10 cellular contexts compared by ENCODE assay signal in genomic region chr5:79069488-79070001, GRCh38. TPM values are rescaled to one million over a fixed set of nuclear protein-coding genes. Genes with fewer than 3 reads are reported as not detected.
A peak's percentile ranks its signal among the peaks of the same experiment; 100 is the strongest.
DNase-seq lines count a peak whose midpoint lies in the region; ATAC-seq and TF ChIP-seq lines count a peak whose summit lies in the region.
"Had no signal": no experiment of that assay in that cellular context is flagged by ENCODE, and none has a peak within 500 bp of the region (broad histone marks: within the 10 kb centered on the region; RNA-seq: fewer than 3 reads in every experiment).

BHMT2 (plus strand) TSS chr5:79069767; CDS start chr5:79069783, 16 bp downstream.
DMGDH (minus strand) TSS chr5:79069674; CDS start chr5:79069620, 54 bp downstream.

- POLR2A ChIA-PET in activated CD8-positive, alpha-beta T cell treated with anti-CD3 and anti-CD28 coated beads for 36 hours (lab: Charles Lee), result no interaction called here
- POLR2A ChIA-PET in activated CD8-positive, alpha-beta T cell treated with anti-CD3 and anti-CD28 coated beads, Interleukin-2, amount 10 ng/mL, durations not matched to agents 7 days and 5 days (lab: Charles Lee), result no interaction called here

- H3K27ac ChIP-seq in esophagus (ENCODE audit: low read depth in 2 of 2, low read length in 1 of 2) (peak within 1 kb of the TSS; percentile 27 to 70), urinary bladder (ENCODE audit: low read depth) (no peak within 1 kb of the TSS)

- H3K4me3 Mint-ChIP-seq in activated CD8-positive, alpha-beta T cell treated with anti-CD3 and anti-CD28 coated beads for 36 hours, result no peak within 1 kb of the TSS
- H3K4me3 Mint-ChIP-seq in activated CD8-positive, alpha-beta T cell treated with anti-CD3 and anti-CD28 coated beads, Interleukin-2, amount 10 ng/mL, durations not matched to agents 7 days and 5 days, result no peak within 1 kb of the TSS

- peaks cover 0 to 3% of the 10 kb centered on the region in 2 donors for H3K9me3 ChIP-seq in esophagus (ENCODE audit: control insufficient read depth in 2 of 2, insufficient read depth in 1 of 2, low read depth in 1 of 2, low read length in 1 of 2)

- whole genome bisulfite sequencing in esophagus, 2 donors, result 7 to 8% methylated on average over 51 to 55 of the region's 55 CpGs
- WGBS in urinary bladder, result 6% methylated on average over 55 of the region's 55 CpGs

- no peak within 1 kb of the TSS for H3K27ac Mint-ChIP-seq in activated CD8-positive, alpha-beta T cell treated with anti-CD3 and anti-CD28 coated beads for 36 hours
- H3K27ac Mint-ChIP-seq in activated CD8-positive, alpha-beta T cell treated with anti-CD3 and anti-CD28 coated beads, Interleukin-2, amount 10 ng/mL, durations not matched to agents 7 days and 5 days, result no peak within 1 kb of the TSS

- no peak for TF ChIP-seq CTCF in activated CD8-positive, alpha-beta T cell treated with anti-CD3 and anti-CD28 coated beads for 36 hours (IDR thresholded peaks at IDR 0.05)

- no peaks in the 10 kb centered on the region for H3K27me3 ChIP-seq in esophagus (ENCODE audit: control insufficient read depth in 1 of 2, insufficient read depth in 2 of 2, low read length in 2 of 2)

- ATAC-seq in activated CD8-positive, alpha-beta T cell treated with anti-CD3 and anti-CD28 coated beads for 36 hours, result peak; percentile 66
- no peak for ATAC-seq in activated CD8-positive, alpha-beta T cell treated with anti-CD3 and anti-CD28 coated beads, Interleukin-2, amount 10 ng/mL, durations not matched to agents 7 days and 5 days
- ATAC-seq in HG02759 (IDR thresholded peaks at IDR 0.05; ENCODE audit: unreplicated experiment) (no peak), GM18858 (IDR thresholded peaks at IDR 0.05; ENCODE audit: unreplicated experiment) (no peak)

- DNase-seq in activated CD8-positive, alpha-beta T cell treated with anti-CD3 and anti-CD28 coated beads for 36 hours, result peak; percentile 18
- no peak for DNase-seq in activated CD8-positive, alpha-beta T cell treated with anti-CD3 and anti-CD28 coated beads, Interleukin-2, amount 10 ng/mL, durations not matched to agents 7 days and 5 days
- DNase-seq in midbrain (lab: John Stamatoyannopoulos, UW), result peak; percentile 2
- no peak for DNase-seq in activated CD4-positive, alpha-beta T cell treated with anti-CD3 and anti-CD28 coated beads, Interleukin-2, amount 50 U/mL, for 48 hours
- DNase-seq: activated CD8-positive, alpha-beta memory T cell treated with anti-CD3 and anti-CD28 coated beads, Interleukin-2, amount 50 U/mL, for 48 hours; stimulated activated CD4-positive, alpha-beta T cell treated with anti-CD3 and anti-CD28 coated beads, Interleukin-4, amount 100 ng/mL, for 1 hour had no signal

- H3K27me3 Mint-ChIP-seq in activated CD8-positive, alpha-beta T cell treated with anti-CD3 and anti-CD28 coated beads for 36 hours, result peaks cover 32% of the 10 kb centered on the region
- H3K27me3 Mint-ChIP-seq in activated CD8-positive, alpha-beta T cell treated with anti-CD3 and anti-CD28 coated beads, Interleukin-2, amount 10 ng/mL, durations not matched to agents 7 days and 5 days (ENCODE audit: low read depth), result peaks cover 31% of the 10 kb centered on the region

- no peaks in the 10 kb centered on the region for H3K9me3 Mint-ChIP-seq in activated CD8-positive, alpha-beta T cell treated with anti-CD3 and anti-CD28 coated beads for 36 hours
- no peaks in the 10 kb centered on the region for H3K9me3 Mint-ChIP-seq in activated CD8-positive, alpha-beta T cell treated with anti-CD3 and anti-CD28 coated beads, Interleukin-2, amount 10 ng/mL, durations not matched to agents 7 days and 5 days (ENCODE audit: insufficient read depth)

- H3K4me1 ChIP-seq in esophagus (ENCODE audit: control insufficient read depth in 2 of 2, insufficient read depth in 2 of 2, low read length in 1 of 2) (peaks cover 0 to 2% of the 10 kb centered on the region in 2 donors), urinary bladder (ENCODE audit: insufficient read depth) (no peaks in the 10 kb centered on the region)

- no peaks in the 10 kb centered on the region for H3K36me3 ChIP-seq in esophagus (ENCODE audit: control insufficient read depth in 2 of 2, insufficient read depth in 2 of 2, low read length in 1 of 2)
- H3K36me3 ChIP-seq in urinary bladder (ENCODE audit: insufficient read depth), result no peaks in the 10 kb centered on the region

- intact Hi-C loops in activated CD8-positive, alpha-beta T cell treated with anti-CD3 and anti-CD28 coated beads for 36 hours (cut with micrococcal nuclease), result no loop called here

- H3K36me3 Mint-ChIP-seq in activated CD8-positive, alpha-beta T cell treated with anti-CD3 and anti-CD28 coated beads for 36 hours (ENCODE audit: low read depth), result no peaks in the 10 kb centered on the region
- H3K36me3 Mint-ChIP-seq in activated CD8-positive, alpha-beta T cell treated with anti-CD3 and anti-CD28 coated beads, Interleukin-2, amount 10 ng/mL, durations not matched to agents 7 days and 5 days (ENCODE audit: low read depth), result peaks cover 3% of the 10 kb centered on the region

- H3K4me1 Mint-ChIP-seq in activated CD8-positive, alpha-beta T cell treated with anti-CD3 and anti-CD28 coated beads for 36 hours (ENCODE audit: low read depth), result peaks cover 3% of the 10 kb centered on the region
- H3K4me1 Mint-ChIP-seq in activated CD8-positive, alpha-beta T cell treated with anti-CD3 and anti-CD28 coated beads, Interleukin-2, amount 10 ng/mL, durations not matched to agents 7 days and 5 days (ENCODE audit: low read depth), result peaks cover 4% of the 10 kb centered on the region

- CTCF ChIA-PET in activated CD8-positive, alpha-beta T cell treated with anti-CD3 and anti-CD28 coated beads for 36 hours (lab: Charles Lee), result interaction anchor here (1.0 to 1.7 kb wide), 3 partner anchors 44 to 64 kb away, joined by 3 to 5 read pairs (median 4); no protein-coding TSS in a partner anchor
- CTCF ChIA-PET in activated CD8-positive, alpha-beta T cell treated with anti-CD3 and anti-CD28 coated beads, Interleukin-2, amount 10 ng/mL, durations not matched to agents 7 days and 5 days (lab: Charles Lee), result no interaction called here

- H3K4me3 ChIP-seq in esophagus (ENCODE audit: low read depth in 1 of 2, low read length in 2 of 2) (peak within 1 kb of the TSS; percentile 36 to 40), urinary bladder (ENCODE audit: low read depth, low read length) (peak within 1 kb of the TSS; percentile 50)

RNA-seq across cellular contexts. Expression of gene BHMT2, which starts in this region (rescaled TPM):
- total RNA-seq in activated CD8-positive, alpha-beta T cell treated with anti-CD3 and anti-CD28 coated beads for 36 hours, result not detected
- total RNA-seq in activated CD8-positive, alpha-beta T cell treated with anti-CD3 and anti-CD28 coated beads, Interleukin-2, amount 10 ng/mL, durations not matched to agents 7 days and 5 days, result not detected
- polyA plus RNA-seq in esophagus, result 1 to 10 TPM; 3.1 to 4.4 TPM
- 4.1 TPM for total RNA-seq in urinary bladder
- 18.1 TPM for polyA plus RNA-seq in urinary bladder

RNA-seq across cellular contexts. Expression of gene DMGDH, which starts in this region (rescaled TPM):
- 1 to 10 TPM in 1 of 2 experiments, under 1 TPM in 1; 0.45 to 1.3 TPM for total RNA-seq in activated CD8-positive, alpha-beta T cell treated with anti-CD3 and anti-CD28 coated beads for 36 hours
- total RNA-seq in activated CD8-positive, alpha-beta T cell treated with anti-CD3 and anti-CD28 coated beads, Interleukin-2, amount 10 ng/mL, durations not matched to agents 7 days and 5 days, result not detected
- polyA plus RNA-seq in esophagus (under 1 TPM; 0.14 to 0.33 TPM), urinary bladder (1.4 TPM)
- 3.1 TPM for total RNA-seq in urinary bladder

Comparison
In these comparisons a context has a peak if more than half of its experiments do, and no peak if none do; other contexts are left out.
1. DNase-seq: peak in activated CD8-positive, alpha-beta T cell treated with anti-CD3 and anti-CD28 coated beads for 36 hours (single experiment) and midbrain (single experiment); none in activated CD8-positive, alpha-beta T cell treated with anti-CD3 and anti-CD28 coated beads, Interleukin-2, amount 10 ng/mL, durations not matched to agents 7 days and 5 days (single experiment) and activated CD4-positive, alpha-beta T cell treated with anti-CD3 and anti-CD28 coated beads, Interleukin-2, amount 50 U/mL, for 48 hours (0 of 2).